Comparison of ENCODE assay signal across 19 cellular contexts in the genomic region with DNA sequence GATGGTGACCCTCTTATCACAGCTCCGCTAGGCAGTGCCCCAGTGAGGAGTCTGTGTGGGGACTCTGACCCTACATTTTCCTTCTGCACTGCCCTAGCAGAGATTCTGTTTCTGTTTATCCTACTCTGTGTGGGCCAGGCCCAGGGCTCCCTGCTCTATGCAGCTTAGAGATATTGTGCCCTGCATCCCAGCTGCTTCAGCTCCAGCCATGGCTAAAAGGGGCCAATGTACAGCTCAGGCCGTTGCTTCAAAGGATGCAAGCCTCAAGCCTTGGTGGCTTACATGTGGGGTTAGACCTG.
DNase-seq lines count a peak whose midpoint lies in the region; ATAC-seq and TF ChIP-seq lines count a peak whose summit lies in the region.
"Had no signal": no experiment of that assay in that cellular context is flagged by ENCODE, and none has a peak within 500 bp of the region (broad histone marks: within the 10 kb centered on the region; RNA-seq: fewer than 3 reads in every experiment).

No MANE protein-coding gene starts in this region.

- H3K27ac ChIP-seq in VCaP (peak overlapping the region; percentile 47; the same call in 1 of the 2 replicates), stomach (peak overlapping the region; percentile 37 to 56 (median 45))

- H3K4me1 Mint-ChIP-seq in nephron progenitor cell = no peaks in the 10 kb centered on the region
- H3K4me1 Mint-ChIP-seq in stimulated activated effector memory CD8-positive, alpha-beta T cell treated with anti-CD3 and anti-CD28 coated beads, Interleukin-12 subunit alpha, Interleukin-12 subunit beta, amount 100 ng/mL, for 72 hours = no peaks in the 10 kb centered on the region
- H3K4me1 Mint-ChIP-seq: CD4-positive, alpha-beta memory T cell had no signal

- H3K27me3 Mint-ChIP-seq in nephron progenitor cell (ENCODE audit: low read depth, poor library complexity) = peaks cover 5% of the 10 kb centered on the region
- H3K27me3 Mint-ChIP-seq: CD4-positive, alpha-beta memory T cell had no signal

- ATAC-seq in stimulated activated effector memory CD8-positive, alpha-beta T cell treated with anti-CD3 and anti-CD28 coated beads, Interleukin-12 subunit alpha, Interleukin-12 subunit beta, amount 100 ng/mL, for 72 hours = no peak
- ATAC-seq: GM12878 had no signal

- peak; percentile 47 for DNase-seq in DMS53 (lab: John Stamatoyannopoulos, UW)
- DNase-seq in DMS53 treated with DMSO at 0.1 percent for 48 hours (lab: John Stamatoyannopoulos, UW; ENCODE audit: unreplicated experiment) = no peak
- no peak for DNase-seq in nephron progenitor cell
- no peak for DNase-seq in stomach
- DNase-seq in NCI-H187 treated with DMSO at 0.1 percent for 48 hours (lab: John Stamatoyannopoulos, UW) = no peak
- no peak for DNase-seq in stimulated activated naive CD4-positive, alpha-beta T cell (lab: John Stamatoyannopoulos, UW)
- no peak for DNase-seq in stimulated activated effector memory CD8-positive, alpha-beta T cell treated with anti-CD3 and anti-CD28 coated beads, Interleukin-12 subunit alpha, Interleukin-12 subunit beta, amount 100 ng/mL, for 72 hours (ENCODE audit: low spot score in 2 of 2)
- DNase-seq: 8988T, C1 segment of cervical spinal cord, COR-L47, DMS79, EL, GDM1, GOT3, HFFc6 had no signal

- no peak for TF ChIP-seq POLR2A in stomach (IDR thresholded peaks at IDR 0.05)

- no peak overlapping the region for H3K4me3 Mint-ChIP-seq in nephron progenitor cell
- H3K4me3 Mint-ChIP-seq in stimulated activated effector memory CD8-positive, alpha-beta T cell treated with anti-CD3 and anti-CD28 coated beads, Interleukin-12 subunit alpha, Interleukin-12 subunit beta, amount 100 ng/mL, for 72 hours = no peak overlapping the region
- H3K4me3 Mint-ChIP-seq: CD4-positive, alpha-beta memory T cell; HFFc6 had no signal

- peaks cover 0 to 3% (median 0%) of the 10 kb centered on the region in 4 donors for H3K4me1 ChIP-seq in stomach
- H3K4me1 ChIP-seq: HAP-1 had no signal

- H3K4me3 ChIP-seq in stomach = peak overlapping the region in 1 of 4 donors; percentile 6
- H3K4me3 ChIP-seq: GM12878, HAP-1 had no signal

- H3K36me3 ChIP-seq in stomach = no peaks in the 10 kb centered on the region
- H3K36me3 ChIP-seq: HAP-1 had no signal

- TF ChIP-seq EP300 in stomach (IDR thresholded peaks at IDR 0.05) = no peak

- TF ChIP-seq CTCF in VCaP (conservative IDR thresholded peaks at IDR 0.05) = no peak
- no peak for TF ChIP-seq CTCF in nephron progenitor cell (IDR thresholded peaks at IDR 0.05)
- no peak for TF ChIP-seq CTCF in stomach (IDR thresholded peaks at IDR 0.05)

- WGBS in stomach, 5 donors = 40 to 64% (median 57%) methylated on average over 1 to 2 of the region's 2 CpGs

- H3K27me3 ChIP-seq in stomach = no peaks in the 10 kb centered on the region

- intact Hi-C loops in stomach (cut with DNase I; ENCODE audit: low total_unique reads) = no loop called here

- no peaks in the 10 kb centered on the region for H3K9me3 Mint-ChIP-seq in nephron progenitor cell
- peaks cover 32% of the 10 kb centered on the region for H3K9me3 Mint-ChIP-seq in stimulated activated effector memory CD8-positive, alpha-beta T cell treated with anti-CD3 and anti-CD28 coated beads, Interleukin-12 subunit alpha, Interleukin-12 subunit beta, amount 100 ng/mL, for 72 hours

- no peaks in the 10 kb centered on the region for H3K36me3 Mint-ChIP-seq in nephron progenitor cell (ENCODE audit: low read depth)
- H3K36me3 Mint-ChIP-seq in stimulated activated effector memory CD8-positive, alpha-beta T cell treated with anti-CD3 and anti-CD28 coated beads, Interleukin-12 subunit alpha, Interleukin-12 subunit beta, amount 100 ng/mL, for 72 hours = no peaks in the 10 kb centered on the region
- H3K36me3 Mint-ChIP-seq: CD4-positive, alpha-beta memory T cell had no signal

- no peaks in the 10 kb centered on the region for H3K9me3 ChIP-seq in stomach
- H3K9me3 ChIP-seq: HAP-1 had no signal

- peak overlapping the region; percentile 44 for H3K27ac Mint-ChIP-seq in nephron progenitor cell
- H3K27ac Mint-ChIP-seq in stimulated activated effector memory CD8-positive, alpha-beta T cell treated with anti-CD3 and anti-CD28 coated beads, Interleukin-12 subunit alpha, Interleukin-12 subunit beta, amount 100 ng/mL, for 72 hours = no peak overlapping the region
- H3K27ac Mint-ChIP-seq: CD4-positive, alpha-beta memory T cell; HFFc6 had no signal
